8 cellular contexts compared by ENCODE assay signal in the genomic region with DNA sequence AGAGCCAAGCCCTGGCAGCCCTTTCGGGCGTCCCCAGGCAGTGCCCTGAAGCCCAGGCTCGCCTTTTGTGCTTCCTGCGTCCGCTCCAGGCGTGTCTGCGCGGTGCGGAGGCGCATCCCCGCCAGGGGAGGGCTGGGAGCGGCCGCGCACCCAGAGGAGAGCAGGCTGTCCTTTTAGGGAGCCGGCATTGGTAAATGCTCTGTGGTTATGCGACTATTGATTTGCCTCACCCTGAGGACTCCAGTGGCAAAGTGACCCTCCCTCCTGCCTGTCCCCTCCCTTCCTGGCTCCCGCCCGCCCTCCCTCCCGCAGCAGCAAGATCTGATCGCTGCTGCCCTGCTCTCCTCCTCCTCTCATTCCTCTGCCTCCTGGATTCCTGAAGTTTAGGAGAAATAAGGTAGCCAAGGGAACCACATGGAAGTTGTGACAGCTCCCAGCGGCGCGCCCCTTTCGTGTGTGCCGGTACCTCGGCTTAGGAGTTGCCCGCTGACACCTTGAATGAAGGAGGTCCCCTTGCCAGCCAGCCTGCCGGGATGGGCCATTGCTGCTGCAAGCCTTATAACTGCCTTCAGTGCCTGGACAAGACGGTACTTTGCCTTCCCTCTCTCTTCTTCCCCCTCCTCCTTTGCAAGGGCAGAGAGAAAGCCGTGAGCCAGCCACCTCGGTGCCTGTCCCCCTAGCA.
DNase-seq lines count a peak whose midpoint lies in the region; ATAC-seq, FAIRE-seq and TF ChIP-seq lines count a peak whose summit lies in the region.

No MANE protein-coding gene starts in this region.

- peaks cover 9% of the 10 kb centered on the region for H3K27me3 ChIP-seq in keratinocyte (ENCODE audit: control insufficient read depth, extremely low read depth, insufficient read depth, low read length)
- no peaks in the 10 kb centered on the region for H3K27me3 ChIP-seq in testis

- CTCF ChIA-PET in activated CD4-positive, alpha-beta memory T cell treated with anti-CD3 and anti-CD28 coated beads, Interleukin-2, amount 10 ng/mL, durations not matched to agents 7 days and 5 days (lab: Charles Lee): no interaction called here

- peak in 2 of 3 experiments; percentile 14 to 31 for TF ChIP-seq CTCF in keratinocyte (optimal IDR thresholded peaks at IDR 0.05 in 1 of 3, IDR thresholded peaks at IDR 0.05 in 1 of 3, conservative IDR thresholded peaks at IDR 0.05 in 1 of 3; ENCODE audit: extremely low read depth in 1 of 3, insufficient read depth in 2 of 3, low read length in 3 of 3)
- no peak for TF ChIP-seq CTCF in testis (IDR thresholded peaks at IDR 0.05)

- peak overlapping the region; percentile 71 for H2AFZ ChIP-seq in keratinocyte (ENCODE audit: control insufficient read depth, low read length)

- dilution Hi-C loops in keratinocyte (cut with MboI; ENCODE audit: extremely low pct_ligation_motif_present, low sequenced_read_pairs): no loop called here

- H3K9me3 Mint-ChIP-seq in activated T-cell treated with anti-CD3 and anti-CD28 coated beads, Interleukin-2, amount 50 U/mL, for 24 hours: no peaks in the 10 kb centered on the region
- no peaks in the 10 kb centered on the region for H3K9me3 Mint-ChIP-seq in activated CD4-positive, alpha-beta memory T cell treated with anti-CD3 and anti-CD28 coated beads, Interleukin-2, amount 10 ng/mL, durations not matched to agents 7 days and 5 days

- peak overlapping the region; percentile 91 for H3K4me2 ChIP-seq in keratinocyte (ENCODE audit: control insufficient read depth, extremely low read depth, insufficient read depth, low read depth, low read length)

- ATAC-seq in HG03432 (IDR thresholded peaks at IDR 0.05; ENCODE audit: unreplicated experiment): no peak

- no peaks in the 10 kb centered on the region for H3K36me3 Mint-ChIP-seq in activated T-cell treated with anti-CD3 and anti-CD28 coated beads, Interleukin-2, amount 50 U/mL, for 24 hours (ENCODE audit: low read depth)
- H3K36me3 Mint-ChIP-seq in activated CD4-positive, alpha-beta memory T cell treated with anti-CD3 and anti-CD28 coated beads, Interleukin-2, amount 10 ng/mL, durations not matched to agents 7 days and 5 days (ENCODE audit: low read depth): no peaks in the 10 kb centered on the region

- H4K20me1 ChIP-seq in keratinocyte (ENCODE audit: control insufficient read depth, extremely low read depth, insufficient read depth, low read length): no peaks in the 10 kb centered on the region

- H3K27ac ChIP-seq in keratinocyte (ENCODE audit: control insufficient read depth, insufficient read depth, low read length) (no peak overlapping the region), testis (no peak overlapping the region)

- H3K79me2 ChIP-seq in keratinocyte (ENCODE audit: control insufficient read depth, insufficient read depth, low read length): no peaks in the 10 kb centered on the region

- peak overlapping the region; percentile 25 for H3K4me3 Mint-ChIP-seq in activated T-cell treated with anti-CD3 and anti-CD28 coated beads, Interleukin-2, amount 50 U/mL, for 24 hours
- H3K4me3 Mint-ChIP-seq in activated CD4-positive, alpha-beta memory T cell treated with anti-CD3 and anti-CD28 coated beads, Interleukin-2, amount 10 ng/mL, durations not matched to agents 7 days and 5 days: no peak overlapping the region

- H3K9me3 ChIP-seq in keratinocyte (ENCODE audit: control insufficient read depth, low read depth, low read length): no peaks in the 10 kb centered on the region
- H3K9me3 ChIP-seq in testis: no peaks in the 10 kb centered on the region

- H3K36me3 ChIP-seq in keratinocyte (ENCODE audit: control insufficient read depth in 2 of 2, extremely low read depth in 1 of 2, insufficient read depth in 2 of 2, low read length in 2 of 2): no peaks in the 10 kb centered on the region
- no peaks in the 10 kb centered on the region for H3K36me3 ChIP-seq in testis (ENCODE audit: low read depth, missing control alignments)

- no peak overlapping the region for H3K9ac ChIP-seq in keratinocyte (ENCODE audit: control insufficient read depth, extremely low read depth, insufficient read depth, low read length)

- POLR2A ChIA-PET in activated CD4-positive, alpha-beta memory T cell treated with anti-CD3 and anti-CD28 coated beads, Interleukin-2, amount 10 ng/mL, durations not matched to agents 7 days and 5 days (lab: Charles Lee): no interaction called here

- peaks cover 5% of the 10 kb centered on the region for H3K4me1 Mint-ChIP-seq in activated T-cell treated with anti-CD3 and anti-CD28 coated beads, Interleukin-2, amount 50 U/mL, for 24 hours (ENCODE audit: low read depth)
- no peaks in the 10 kb centered on the region for H3K4me1 Mint-ChIP-seq in activated CD4-positive, alpha-beta memory T cell treated with anti-CD3 and anti-CD28 coated beads, Interleukin-2, amount 10 ng/mL, durations not matched to agents 7 days and 5 days

- WGBS in testis, 2 donors: 1 to 2% methylated on average over 19 to 31 of the region's 31 CpGs

- no peak overlapping the region for H3K27ac Mint-ChIP-seq in activated T-cell treated with anti-CD3 and anti-CD28 coated beads, Interleukin-2, amount 50 U/mL, for 24 hours
- H3K27ac Mint-ChIP-seq in activated CD4-positive, alpha-beta memory T cell treated with anti-CD3 and anti-CD28 coated beads, Interleukin-2, amount 10 ng/mL, durations not matched to agents 7 days and 5 days: no peak overlapping the region

- peaks cover 3% of the 10 kb centered on the region for H3K9me1 ChIP-seq in keratinocyte (ENCODE audit: control insufficient read depth, extremely low read depth, insufficient read depth, low read length)

- H3K27me3 Mint-ChIP-seq in activated T-cell treated with anti-CD3 and anti-CD28 coated beads, Interleukin-2, amount 50 U/mL, for 24 hours: peaks cover 65% of the 10 kb centered on the region
- H3K27me3 Mint-ChIP-seq in activated CD4-positive, alpha-beta memory T cell treated with anti-CD3 and anti-CD28 coated beads, Interleukin-2, amount 10 ng/mL, durations not matched to agents 7 days and 5 days: peaks cover 45% of the 10 kb centered on the region

- peaks cover 9% of the 10 kb centered on the region for H3K4me1 ChIP-seq in keratinocyte (ENCODE audit: control insufficient read depth, extremely low read depth, insufficient read depth, low read length)
- no peaks in the 10 kb centered on the region for H3K4me1 ChIP-seq in testis

- no peak for TF ChIP-seq POLR2A in testis (IDR thresholded peaks at IDR 0.05)

- FAIRE-seq in keratinocyte (lab: Jason Lieb, UNC): no peak

- intact Hi-C loops in testis (cut with DNase I; ENCODE audit: low total_unique reads): no loop called here

- H3K4me3 ChIP-seq in keratinocyte (ENCODE audit: control insufficient read depth in 2 of 3, extremely low read depth in 1 of 3, insufficient read depth in 2 of 3, low read depth in 1 of 3, low read length in 3 of 3) (peak overlapping the region; percentile 24 to 60 (median 58)), testis (peak overlapping the region in 1 of 2 donors; percentile 32)

- no peak for DNase-seq in activated T-cell treated with anti-CD3 and anti-CD28 coated beads, Interleukin-2, amount 50 U/mL, for 24 hours
- no peak for DNase-seq in activated T-cell treated with anti-CD3 and anti-CD28 coated beads for 4 hours
- DNase-seq in astrocyte of the hippocampus (ENCODE audit: low read depth, low spot score): peak; percentile 35
- no peak for DNase-seq in keratinocyte (ENCODE audit: low read depth, low spot score)
- DNase-seq in testis: peak; percentile 20
- DNase-seq in activated CD4-positive, alpha-beta T cell treated with anti-CD3 and anti-CD28 coated beads, Interleukin-2, amount 50 U/mL, for 48 hours: no peak
- DNase-seq in activated CD4-positive, alpha-beta memory T cell treated with anti-CD3 and anti-CD28 coated beads, Interleukin-2, amount 10 ng/mL, durations not matched to agents 7 days and 5 days: no peak

Comparison
In these comparisons a context has a peak if more than half of its experiments do, and no peak if none do; other contexts are left out.
1. DNase-seq: peak in astrocyte of the hippocampus (single experiment) and testis (single experiment); none in activated T-cell treated with anti-CD3 and anti-CD28 coated beads, Interleukin-2, amount 50 U/mL, for 24 hours (single experiment), activated T-cell treated with anti-CD3 and anti-CD28 coated beads for 4 hours (single experiment), keratinocyte (single experiment), activated CD4-positive, alpha-beta T cell treated with anti-CD3 and anti-CD28 coated beads, Interleukin-2, amount 50 U/mL, for 48 hours (0 of 2) and activated CD4-positive, alpha-beta memory T cell treated with anti-CD3 and anti-CD28 coated beads, Interleukin-2, amount 10 ng/mL, durations not matched to agents 7 days and 5 days (single experiment).
2. CTCF ChIP-seq: peak in keratinocyte (2 of 3); none in testis (0 of 3).